ENCODE assay signal across 31 cellular contexts in genomic region chr3:156806698-156807097, GRCh38.
"Had no signal": no experiment of that assay in that cellular context is flagged by ENCODE, and none has a peak within 500 bp of the region (broad histone marks: within the 10 kb centered on the region; RNA-seq: fewer than 3 reads in every experiment).

No MANE protein-coding gene starts in this region.

- DNase-seq: colonic mucosa; effector CD8-positive, alpha-beta T cell; endodermal cell; foreskin keratinocyte; heart left ventricle; hippocampal formation; left cardiac atrium; left lung; mesenchymal stem cell; mucosa of descending colon; naive B cell; stimulated activated CD4-positive, alpha-beta T cell treated with anti-CD3 and anti-CD28 coated beads, Interleukin-12 subunit alpha, Interleukin-12 subunit beta, amount 100 ng/mL, for 4 hours; stimulated activated CD4-positive, alpha-beta T cell treated with anti-CD3 and anti-CD28 coated beads, Interleukin-1b, Interleukin-23, amount 100 ng/mL, for 48 hours; stimulated activated CD4-positive, alpha-beta T cell treated with anti-CD3 and anti-CD28 coated beads, Interleukin-4, amount 100 ng/mL, for 24 hours; stimulated activated naive CD8-positive, alpha-beta T cell treated with anti-CD3 and anti-CD28 coated beads, Interleukin-15, Interleukin-2, amounts not matched to agents 100 U/mL and 50 U/mL, for 24 hours; substantia nigra; testis; upper lobe of left lung had no signal

- H3K27me3 Mint-ChIP-seq: dendritic cell treated with granulocyte-macrophage colony-stimulating factor and Interleukin-4, amounts not matched to agents 40 ng/mL and 50 ng/mL, for 4 days; naive B cell; natural killer cell treated with Interleukin-12 subunit alpha and Interleukin-12 subunit beta and Interleukin-15 and Interleukin-18, amount 100 ng/mL, for 72 hours had no signal

- H3K4me2 ChIP-seq: smooth muscle cell had no signal

- H3K9me3 ChIP-seq: colonic mucosa, mucosa of descending colon, neutrophil, prostate gland, testis, upper lobe of left lung had no signal

- H3K4me1 ChIP-seq: colonic mucosa, esophagus muscularis mucosa, gastroesophageal sphincter, left lung, prostate gland, right atrium auricular region, testis, upper lobe of left lung had no signal

- H3K27ac Mint-ChIP-seq: dendritic cell treated with granulocyte-macrophage colony-stimulating factor and Interleukin-4, amounts not matched to agents 40 ng/mL and 50 ng/mL, for 4 days; endodermal cell; mesothelial cell of epicardium; natural killer cell treated with Interleukin-12 subunit alpha and Interleukin-12 subunit beta and Interleukin-15 and Interleukin-18, amount 100 ng/mL, for 72 hours; stimulated activated effector memory CD8-positive, alpha-beta T cell treated with anti-CD3 and anti-CD28 coated beads, Interleukin-12 subunit alpha, Interleukin-12 subunit beta, amount 100 ng/mL, for 72 hours had no signal

- H3K27me3 ChIP-seq: colonic mucosa, esophagus muscularis mucosa, foreskin keratinocyte, gastroesophageal sphincter, heart left ventricle, left lung, neutrophil, right atrium auricular region, testis, tibial nerve, upper lobe of left lung had no signal

- ATAC-seq: foreskin keratinocyte; gastroesophageal sphincter; heart left ventricle; left cardiac atrium; left lung; mucosa of descending colon; natural killer cell treated with Interleukin-12 subunit alpha and Interleukin-12 subunit beta and Interleukin-15 and Interleukin-18, amount 100 ng/mL, for 72 hours; sciatic nerve; stimulated activated effector memory CD8-positive, alpha-beta T cell treated with anti-CD3 and anti-CD28 coated beads, Interleukin-12 subunit alpha, Interleukin-12 subunit beta, amount 100 ng/mL, for 72 hours; stimulated activated naive CD8-positive, alpha-beta T cell treated with anti-CD3 and anti-CD28 coated beads, Interleukin-15, Interleukin-2, amounts not matched to agents 100 U/mL and 50 U/mL, for 24 hours had no signal

- H3K4me3 Mint-ChIP-seq: dendritic cell treated with granulocyte-macrophage colony-stimulating factor and Interleukin-4, amounts not matched to agents 40 ng/mL and 50 ng/mL, for 4 days; endodermal cell; mesothelial cell of epicardium; naive B cell; natural killer cell treated with Interleukin-12 subunit alpha and Interleukin-12 subunit beta and Interleukin-15 and Interleukin-18, amount 100 ng/mL, for 72 hours; neural crest cell; stimulated activated effector memory CD8-positive, alpha-beta T cell treated with anti-CD3 and anti-CD28 coated beads, Interleukin-12 subunit alpha, Interleukin-12 subunit beta, amount 100 ng/mL, for 72 hours had no signal

- H3K9me3 Mint-ChIP-seq: dendritic cell treated with granulocyte-macrophage colony-stimulating factor and Interleukin-4, amounts not matched to agents 40 ng/mL and 50 ng/mL, for 4 days had no signal

- H3K4me3 ChIP-seq: colonic mucosa, esophagus muscularis mucosa, gastroesophageal sphincter, heart left ventricle, left lung, mucosa of descending colon, prostate gland, right atrium auricular region, smooth muscle cell, testis, tibial nerve, upper lobe of left lung had no signal

- H3K27ac ChIP-seq: colonic mucosa, esophagus muscularis mucosa, foreskin keratinocyte, gastroesophageal sphincter, heart left ventricle, left lung, neutrophil, prostate gland, right atrium auricular region, testis, tibial nerve, upper lobe of left lung had no signal

- H3K36me3 ChIP-seq: colonic mucosa, gastroesophageal sphincter, heart left ventricle, left lung, neutrophil, prostate gland, right atrium auricular region, tibial nerve, upper lobe of left lung had no signal

- H3K36me3 Mint-ChIP-seq: mesothelial cell of epicardium; stimulated activated effector memory CD8-positive, alpha-beta T cell treated with anti-CD3 and anti-CD28 coated beads, Interleukin-12 subunit alpha, Interleukin-12 subunit beta, amount 100 ng/mL, for 72 hours had no signal
